Comparison of ENCODE assay signal across 1 cellular context in the genomic region with DNA sequence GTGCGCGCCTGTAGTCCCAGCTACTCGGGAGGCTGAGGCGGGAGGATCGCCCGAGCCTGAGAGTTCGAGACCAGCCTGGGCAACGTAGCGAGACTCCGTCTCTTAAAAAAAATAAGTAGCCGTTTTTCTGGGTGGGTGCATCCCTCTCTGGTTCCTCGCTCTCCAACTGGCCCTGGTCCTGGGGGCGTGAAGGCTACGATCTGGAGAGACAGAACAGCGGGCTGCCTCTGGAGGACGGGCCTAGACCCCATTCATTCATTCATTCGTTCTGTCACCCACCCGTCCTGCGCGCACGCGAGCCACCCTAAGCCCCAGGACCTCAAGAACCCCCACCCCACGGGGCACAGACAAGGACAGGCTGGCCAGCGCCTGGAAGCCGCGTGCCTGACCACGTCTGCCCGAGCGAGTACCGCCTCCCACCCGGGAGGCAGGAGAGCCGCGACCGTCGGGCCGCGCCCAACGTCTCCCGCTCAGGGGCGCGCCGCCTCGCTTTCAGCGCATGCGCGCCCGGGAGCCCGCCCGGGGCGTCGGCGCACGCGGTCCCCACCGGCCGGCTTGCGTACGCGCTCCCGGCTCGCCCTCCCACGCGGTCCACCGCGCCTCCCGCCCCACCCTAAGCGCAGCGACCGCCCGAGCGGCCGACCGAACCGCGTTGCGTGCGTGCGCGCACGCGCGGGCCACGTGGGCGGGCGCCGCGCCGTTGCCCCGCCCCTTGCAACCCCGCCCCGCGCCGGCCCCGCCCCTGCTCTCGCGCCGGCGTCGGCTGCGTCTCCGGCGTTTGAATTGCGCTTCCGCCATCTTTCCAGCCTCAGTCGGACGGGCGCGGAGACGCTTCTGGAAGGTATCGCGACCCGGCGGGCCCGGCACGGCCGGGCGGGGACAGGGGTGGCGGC.
TF ChIP-seq lines count a peak whose summit lies in the region.

Gene RAN, plus strand, starts transcription at position 781 of the 893 bp plus-strand sequence. CDS start 528 bp downstream, outside the sequence.

TF ChIP-seq in HepG2, 621 proteins besides CTCF, POLR2A, EP300 and RAD21 (continued from another document and continues in another):
- TF ChIP-seq, protein P1, sequence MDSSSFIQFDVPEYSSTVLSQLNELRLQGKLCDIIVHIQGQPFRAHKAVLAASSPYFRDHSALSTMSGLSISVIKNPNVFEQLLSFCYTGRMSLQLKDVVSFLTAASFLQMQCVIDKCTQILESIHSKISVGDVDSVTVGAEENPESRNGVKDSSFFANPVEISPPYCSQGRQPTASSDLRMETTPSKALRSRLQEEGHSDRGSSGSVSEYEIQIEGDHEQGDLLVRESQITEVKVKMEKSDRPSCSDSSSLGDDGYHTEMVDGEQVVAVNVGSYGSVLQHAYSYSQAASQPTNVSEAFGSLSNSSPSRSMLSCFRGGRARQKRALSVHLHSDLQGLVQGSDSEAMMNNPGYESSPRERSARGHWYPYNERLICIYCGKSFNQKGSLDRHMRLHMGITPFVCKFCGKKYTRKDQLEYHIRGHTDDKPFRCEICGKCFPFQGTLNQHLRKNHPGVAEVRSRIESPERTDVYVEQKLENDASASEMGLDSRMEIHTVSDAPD (CRISPR knock-in tag; IDR thresholded peaks at IDR 0.05), result no peak
- TF ChIP-seq E2F2 (CRISPR knock-in tag; IDR thresholded peaks at IDR 0.05; ENCODE audit: borderline replicate concordance), result no peak; the same call in 1 of the 2 replicates
- no peak for TF ChIP-seq RXRB (CRISPR knock-in tag; IDR thresholded peaks at IDR 0.05; ENCODE audit: borderline replicate concordance)
- TF ChIP-seq ZBTB42 (CRISPR knock-in tag; IDR thresholded peaks at IDR 0.05), result peak; percentile 73; the same call in 1 of the 2 replicates
- TF ChIP-seq, protein P2, sequence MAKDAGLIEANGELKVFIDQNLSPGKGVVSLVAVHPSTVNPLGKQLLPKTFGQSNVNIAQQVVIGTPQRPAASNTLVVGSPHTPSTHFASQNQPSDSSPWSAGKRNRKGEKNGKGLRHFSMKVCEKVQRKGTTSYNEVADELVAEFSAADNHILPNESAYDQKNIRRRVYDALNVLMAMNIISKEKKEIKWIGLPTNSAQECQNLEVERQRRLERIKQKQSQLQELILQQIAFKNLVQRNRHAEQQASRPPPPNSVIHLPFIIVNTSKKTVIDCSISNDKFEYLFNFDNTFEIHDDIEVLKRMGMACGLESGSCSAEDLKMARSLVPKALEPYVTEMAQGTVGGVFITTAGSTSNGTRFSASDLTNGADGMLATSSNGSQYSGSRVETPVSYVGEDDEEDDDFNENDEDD (CRISPR knock-in tag; IDR thresholded peaks at IDR 0.05; ENCODE audit: borderline replicate concordance), result peak; percentile 96
- no peak for TF ChIP-seq ZNF230 (CRISPR knock-in tag; IDR thresholded peaks at IDR 0.05)
- TF ChIP-seq TMF1 (CRISPR knock-in tag; IDR thresholded peaks at IDR 0.05; ENCODE audit: low read depth), result peak; percentile 69; the same call in 1 of the 2 replicates
- TF ChIP-seq ZNF839 (CRISPR knock-in tag; IDR thresholded peaks at IDR 0.05; ENCODE audit: borderline replicate concordance), result no peak
- TF ChIP-seq ZBTB25 (CRISPR knock-in tag; IDR thresholded peaks at IDR 0.05), result no peak
- peak; percentile 92 for TF ChIP-seq NFKB2 (CRISPR knock-in tag; IDR thresholded peaks at IDR 0.05; ENCODE audit: borderline replicate concordance)
- no peak for TF ChIP-seq PAF1 (CRISPR knock-in tag; IDR thresholded peaks at IDR 0.05)
- no peak for TF ChIP-seq HNRNPL (IDR thresholded peaks at IDR 0.05; ENCODE audit: low read depth, low read length)
- TF ChIP-seq MXD4 (CRISPR knock-in tag; IDR thresholded peaks at IDR 0.05), result peak; percentile 54; the same call in 1 of the 2 replicates
- TF ChIP-seq KDM1A (CRISPR knock-in tag; IDR thresholded peaks at IDR 0.05), result no peak
- no peak for TF ChIP-seq BRCA1 (CRISPR knock-in tag; IDR thresholded peaks at IDR 0.05)
- no peak for TF ChIP-seq ZNF34 (CRISPR knock-in tag; IDR thresholded peaks at IDR 0.05; ENCODE audit: borderline replicate concordance)
- no peak for TF ChIP-seq ZHX2 (IDR thresholded peaks at IDR 0.05; ENCODE audit: low read depth)
- peak; percentile 96; the same call in 1 of the 2 replicates for TF ChIP-seq ZHX2 (CRISPR knock-in tag; IDR thresholded peaks at IDR 0.05; ENCODE audit: borderline replicate concordance)
- no peak for TF ChIP-seq NFE2 (CRISPR knock-in tag; IDR thresholded peaks at IDR 0.05)
- TF ChIP-seq, protein P3, sequence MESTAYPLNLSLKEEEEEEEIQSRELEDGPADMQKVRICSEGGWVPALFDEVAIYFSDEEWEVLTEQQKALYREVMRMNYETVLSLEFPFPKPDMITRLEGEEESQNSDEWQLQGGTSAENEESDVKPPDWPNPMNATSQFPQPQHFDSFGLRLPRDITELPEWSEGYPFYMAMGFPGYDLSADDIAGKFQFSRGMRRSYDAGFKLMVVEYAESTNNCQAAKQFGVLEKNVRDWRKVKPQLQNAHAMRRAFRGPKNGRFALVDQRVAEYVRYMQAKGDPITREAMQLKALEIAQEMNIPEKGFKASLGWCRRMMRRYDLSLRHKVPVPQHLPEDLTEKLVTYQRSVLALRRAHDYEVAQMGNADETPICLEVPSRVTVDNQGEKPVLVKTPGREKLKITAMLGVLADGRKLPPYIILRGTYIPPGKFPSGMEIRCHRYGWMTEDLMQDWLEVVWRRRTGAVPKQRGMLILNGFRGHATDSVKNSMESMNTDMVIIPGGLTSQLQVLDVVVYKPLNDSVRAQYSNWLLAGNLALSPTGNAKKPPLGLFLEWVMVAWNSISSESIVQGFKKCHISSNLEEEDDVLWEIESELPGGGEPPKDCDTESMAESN (CRISPR knock-in tag; conservative IDR thresholded peaks at IDR 0.05), result 0 out of 2 replicates have a peak, but pooled peaks have one; percentile 17
- TF ChIP-seq PHF8 (CRISPR knock-in tag; IDR thresholded peaks at IDR 0.05), result peak; percentile 71
- TF ChIP-seq IRF1 (CRISPR knock-in tag; IDR thresholded peaks at IDR 0.05; ENCODE audit: low read depth), result peak; percentile 19; the same call in 1 of the 2 replicates
- no peak for TF ChIP-seq RARA (CRISPR knock-in tag; IDR thresholded peaks at IDR 0.05)
- TF ChIP-seq, protein P4, sequence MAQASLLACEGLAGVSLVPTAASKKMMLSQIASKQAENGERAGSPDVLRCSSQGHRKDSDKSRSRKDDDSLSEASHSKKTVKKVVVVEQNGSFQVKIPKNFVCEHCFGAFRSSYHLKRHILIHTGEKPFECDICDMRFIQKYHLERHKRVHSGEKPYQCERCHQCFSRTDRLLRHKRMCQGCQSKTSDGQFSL (CRISPR knock-in tag; IDR thresholded peaks at IDR 0.05), result peak; percentile 69; the same call in 1 of the 2 replicates
- no peak for TF ChIP-seq MEF2D (CRISPR knock-in tag; IDR thresholded peaks at IDR 0.05)
- no peak for TF ChIP-seq HNRNPK (IDR thresholded peaks at IDR 0.05; ENCODE audit: low read depth, low read length, poor library complexity, severe bottlenecking)
- peak; percentile 86; the same call in 1 of the 2 replicates for TF ChIP-seq ZNF24 (IDR thresholded peaks at IDR 0.05)
- peak; percentile 85 for TF ChIP-seq NKX3-1 (CRISPR knock-in tag; IDR thresholded peaks at IDR 0.05)
- no peak for TF ChIP-seq SMYD3 (CRISPR knock-in tag; IDR thresholded peaks at IDR 0.05)
- no peak for TF ChIP-seq GRHL1 (CRISPR knock-in tag; conservative IDR thresholded peaks at IDR 0.05)
- no peak for TF ChIP-seq PAWR (CRISPR knock-in tag; IDR thresholded peaks at IDR 0.05; ENCODE audit: borderline replicate concordance)
- no peak for TF ChIP-seq ZNF468 (CRISPR knock-in tag; IDR thresholded peaks at IDR 0.05)
- TF ChIP-seq, protein P5, sequence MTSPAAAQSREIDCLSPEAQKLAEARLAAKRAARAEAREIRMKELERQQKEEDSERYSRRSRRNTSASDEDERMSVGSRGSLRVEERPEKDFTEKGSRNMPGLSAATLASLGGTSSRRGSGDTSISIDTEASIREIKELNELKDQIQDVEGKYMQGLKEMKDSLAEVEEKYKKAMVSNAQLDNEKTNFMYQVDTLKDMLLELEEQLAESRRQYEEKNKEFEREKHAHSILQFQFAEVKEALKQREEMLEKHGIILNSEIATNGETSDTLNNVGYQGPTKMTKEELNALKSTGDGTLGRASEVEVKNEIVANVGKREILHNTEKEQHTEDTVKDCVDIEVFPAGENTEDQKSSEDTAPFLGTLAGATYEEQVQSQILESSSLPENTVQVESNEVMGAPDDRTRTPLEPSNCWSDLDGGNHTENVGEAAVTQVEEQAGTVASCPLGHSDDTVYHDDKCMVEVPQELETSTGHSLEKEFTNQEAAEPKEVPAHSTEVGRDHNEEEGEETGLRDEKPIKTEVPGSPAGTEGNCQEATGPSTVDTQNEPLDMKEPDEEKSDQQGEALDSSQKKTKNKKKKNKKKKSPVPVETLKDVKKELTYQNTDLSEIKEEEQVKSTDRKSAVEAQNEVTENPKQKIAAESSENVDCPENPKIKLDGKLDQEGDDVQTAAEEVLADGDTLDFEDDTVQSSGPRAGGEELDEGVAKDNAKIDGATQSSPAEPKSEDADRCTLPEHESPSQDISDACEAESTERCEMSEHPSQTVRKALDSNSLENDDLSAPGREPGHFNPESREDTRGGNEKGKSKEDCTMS (CRISPR knock-in tag; conservative IDR thresholded peaks at IDR 0.05), result no peak
- TF ChIP-seq, protein P6, sequence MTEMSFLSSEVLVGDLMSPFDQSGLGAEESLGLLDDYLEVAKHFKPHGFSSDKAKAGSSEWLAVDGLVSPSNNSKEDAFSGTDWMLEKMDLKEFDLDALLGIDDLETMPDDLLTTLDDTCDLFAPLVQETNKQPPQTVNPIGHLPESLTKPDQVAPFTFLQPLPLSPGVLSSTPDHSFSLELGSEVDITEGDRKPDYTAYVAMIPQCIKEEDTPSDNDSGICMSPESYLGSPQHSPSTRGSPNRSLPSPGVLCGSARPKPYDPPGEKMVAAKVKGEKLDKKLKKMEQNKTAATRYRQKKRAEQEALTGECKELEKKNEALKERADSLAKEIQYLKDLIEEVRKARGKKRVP (CRISPR knock-in tag; IDR thresholded peaks at IDR 0.05), result no peak; a peak in 1 of 4 replicates
- TF ChIP-seq PAX8 (CRISPR knock-in tag; IDR thresholded peaks at IDR 0.05; ENCODE audit: borderline replicate concordance), result no peak
